ENCODE assay signal across 8 cellular contexts in genomic region chr17:79420318-79421243, GRCh38.
DNase-seq lines count a peak whose midpoint lies in the region; TF ChIP-seq lines count a peak whose summit lies in the region.

No MANE protein-coding gene starts in this region.

- H3K9me3 ChIP-seq in transverse colon, result no peaks in the 10 kb centered on the region

- intact Hi-C loops in dorsolateral prefrontal cortex (cut with DNase I), result no loop called here
- intact Hi-C loops in transverse colon (cut with DNase I; ENCODE audit: low total_unique reads), result no loop called here

- peak overlapping the region in 44 of 59 donors; percentile 3 to 89 (median 56) for H3K27ac ChIP-seq in dorsolateral prefrontal cortex
- H3K27ac ChIP-seq in transverse colon, result no peak overlapping the region

- no peaks in the 10 kb centered on the region for H3K36me3 ChIP-seq in transverse colon

- no peak for TF ChIP-seq EP300 in transverse colon (IDR thresholded peaks at IDR 0.05; ENCODE audit: low read depth)

- TF ChIP-seq POLR2A in transverse colon (IDR thresholded peaks at IDR 0.05), result no peak

- H3K4me1 ChIP-seq in transverse colon, result peaks cover 0 to 5% (median 3%) of the 10 kb centered on the region in 4 donors

- H3K27me3 ChIP-seq in dorsolateral prefrontal cortex (peaks cover 0 to 25% (median 6%) of the 10 kb centered on the region in 45 donors), transverse colon (peaks cover 5% of the 10 kb centered on the region)

- DNase-seq in Daoy (ENCODE audit: low read depth), result peak; percentile 78
- DNase-seq in NCI-H460 (ENCODE audit: extremely low read depth, low read depth), result peak; percentile 60
- DNase-seq in dorsolateral prefrontal cortex, result peak in 5 of 10 donors; percentile 36 to 79 (median 65)
- peak; percentile 21 to 23 for DNase-seq in stimulated activated CD4-positive, alpha-beta T cell treated with anti-CD3 and anti-CD28 coated beads, Interleukin-1b, Interleukin-23, amount 100 ng/mL, for 4 hours (ENCODE audit: low read depth in 2 of 2)
- no peak for DNase-seq in transverse colon
- DNase-seq in GOT3 (lab: John Stamatoyannopoulos, UW), result no peak
- no peak for DNase-seq in NCI-H774 (lab: John Stamatoyannopoulos, UW)
- DNase-seq in HPDE6-E6E7 (ENCODE audit: extremely low spot score), result no peak

- in situ Hi-C loops in transverse colon (cut with MboI; ENCODE audit: low pct_ligation_motif_present in 1 of 4, low pct_unique_long_range_greater_than_20kb in 1 of 4, low sequenced_read_pairs in 3 of 4), result no loop called here

- WGBS in transverse colon (ENCODE audit: low coverage in 1 of 2), 2 donors, result 49% methylated on average over 19 of the region's 19 CpGs; no CpG with 5 or more reads in 1 of the 2 donors

- no peak overlapping the region for H3K4me3 ChIP-seq in dorsolateral prefrontal cortex
- H3K4me3 ChIP-seq in transverse colon, result no peak overlapping the region

- TF ChIP-seq CTCF in dorsolateral prefrontal cortex (IDR thresholded peaks at IDR 0.05 in 54 of 56, conservative IDR thresholded peaks at IDR 0.05 in 2 of 56; ENCODE audit: low read depth in 1 of 56, partially characterized antibody in 56 of 56), result no peak
- TF ChIP-seq CTCF in transverse colon (IDR thresholded peaks at IDR 0.05), result no peak

Comparison
In these comparisons a context has a peak if more than half of its experiments do, and no peak if none do; other contexts are left out.
1. DNase-seq: peak in Daoy (single experiment), NCI-H460 (single experiment) and stimulated activated CD4-positive, alpha-beta T cell treated with anti-CD3 and anti-CD28 coated beads, Interleukin-1b, Interleukin-23, amount 100 ng/mL, for 4 hours (2 of 2); none in transverse colon (single experiment), GOT3 (single experiment), NCI-H774 (single experiment) and HPDE6-E6E7 (single experiment).
2. H3K27ac ChIP-seq: peak in dorsolateral prefrontal cortex (44 of 59); none in transverse colon (0 of 4).